In genomic region chr11:114280696-114281095, GRCh38 we compare ENCODE assay signal across 8 cellular contexts. TPM values are rescaled to one million over a fixed set of nuclear protein-coding genes. Genes with fewer than 3 reads are reported as not detected.
DNase-seq lines count a peak whose midpoint lies in the region; ATAC-seq and TF ChIP-seq lines count a peak whose summit lies in the region.

No MANE protein-coding gene starts in this region.

- WGBS in iPS DF 6.9 (ENCODE audit: insufficient coverage, insufficient read length), result no CpG with 5 or more reads among the region's 6 CpGs

- no peak overlapping the region for H3K4me3 ChIP-seq in iPS DF 6.9 (ENCODE audit: low read length)

- in situ Hi-C loops in ACHN (cut with HindIII; ENCODE audit: low pct_ligation_motif_present, low pct_unique_long_range_greater_than_20kb, low sequenced_read_pairs), result no loop called here

- peak; percentile 83 for DNase-seq in ACHN
- peak; percentile 77 for DNase-seq in NCI-H2196 (lab: John Stamatoyannopoulos, UW; ENCODE audit: unreplicated experiment)
- DNase-seq in amniotic stem cell (lab: John Stamatoyannopoulos, UW), result peak; percentile 63
- DNase-seq in iPS DF 6.9 (ENCODE audit: low read depth, low spot score), result peak; percentile 72
- DNase-seq in stromal cell of bone marrow (ENCODE audit: low read depth), result peak; percentile 77
- DNase-seq in mucosa of gallbladder (ENCODE audit: low spot score), result no peak

- H3K27me3 ChIP-seq in iPS DF 6.9 (ENCODE audit: control insufficient read depth, insufficient read depth, low read length), result no peaks in the 10 kb centered on the region

- peak; percentile 59 for TF ChIP-seq CTCF in GM12872 (IDR thresholded peaks at IDR 0.05; ENCODE audit: insufficient read depth, low read depth, low read length)

- no peak overlapping the region for H3K27ac ChIP-seq in iPS DF 6.9 (ENCODE audit: low read length)

- peaks cover 3% of the 10 kb centered on the region; the same call in 1 of the 2 replicates for H3K4me1 ChIP-seq in iPS DF 6.9 (ENCODE audit: control insufficient read depth, insufficient read depth, low read length)

- no peaks in the 10 kb centered on the region for H3K9me3 ChIP-seq in iPS DF 6.9 (ENCODE audit: control insufficient read depth, insufficient read depth, low read length)

- H3K36me3 ChIP-seq in iPS DF 6.9 (ENCODE audit: control insufficient read depth, insufficient read depth, low read length), result no peaks in the 10 kb centered on the region

- ATAC-seq in HG03196 (IDR thresholded peaks at IDR 0.05; ENCODE audit: unreplicated experiment), result no peak

RNA-seq across cellular contexts. Expression of gene NNMT, which starts 15.5 kb away (rescaled TPM):
- 49.6 TPM for total RNA-seq in mucosa of gallbladder
